10 cellular contexts compared by ENCODE assay signal in the genomic region with DNA sequence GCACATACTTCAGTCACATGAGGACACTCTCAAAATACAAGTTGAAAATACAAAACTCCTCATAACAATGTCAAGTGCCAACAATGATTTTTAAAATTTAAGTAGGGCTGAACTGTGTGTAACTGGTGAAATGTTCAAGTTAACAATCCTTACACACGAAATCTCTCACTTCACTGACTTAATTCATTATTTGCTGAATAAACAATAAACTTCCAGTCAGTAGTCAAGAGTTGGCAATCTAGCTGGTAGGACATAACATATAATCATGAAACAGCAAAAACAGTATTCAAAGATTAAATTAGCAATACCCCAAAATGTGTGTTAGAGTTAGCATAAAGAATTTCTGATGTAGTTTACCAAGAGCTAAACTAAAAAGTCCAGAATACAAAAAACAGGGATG. TPM values are rescaled to one million over a fixed set of nuclear protein-coding genes. Genes with fewer than 3 reads are reported as not detected.
A peak's percentile ranks its signal among the peaks of the same experiment; 100 is the strongest.
DNase-seq lines count a peak whose midpoint lies in the region; ATAC-seq, FAIRE-seq and TF ChIP-seq lines count a peak whose summit lies in the region.
"Had no signal": no experiment of that assay in that cellular context is flagged by ENCODE, and none has a peak within 500 bp of the region (broad histone marks: within the 10 kb centered on the region; RNA-seq: fewer than 3 reads in every experiment).

No MANE protein-coding gene starts in this region.

- H3K18ac ChIP-seq in H9 (ENCODE audit: insufficient read length, low read depth, low read length) = no peak overlapping the region

- H3K23me2 ChIP-seq in H9 (ENCODE audit: insufficient read length, low read depth, low read length, poor library complexity, severe bottlenecking) = peaks cover 15% of the 10 kb centered on the region

- no peaks in the 10 kb centered on the region for H3K27me3 Mint-ChIP-seq in H9 (ENCODE audit: low read depth)
- H3K27me3 Mint-ChIP-seq: dendritic cell treated with granulocyte-macrophage colony-stimulating factor and Interleukin-4, amounts not matched to agents 40 ng/mL and 50 ng/mL, for 4 days had no signal

- no peak for TF ChIP-seq POLR2A in endothelial cell of umbilical vein (IDR thresholded peaks at IDR 0.05; ENCODE audit: low read depth, low read length)

- H3K79me2 ChIP-seq in H9 (ENCODE audit: insufficient read depth, low read length) (peaks cover 16% of the 10 kb centered on the region; the same call in 1 of the 2 replicates), endothelial cell of umbilical vein (ENCODE audit: control insufficient read depth, insufficient read depth, low read length) (peaks cover 34% of the 10 kb centered on the region)

- no peak overlapping the region for H2BK5ac ChIP-seq in H9 (ENCODE audit: insufficient read length, low read length)

- no peak overlapping the region for H3K14ac ChIP-seq in H9 (ENCODE audit: insufficient read depth, low read length)

- FAIRE-seq in endothelial cell of umbilical vein (lab: Jason Lieb, UNC) = no peak

- peaks cover 0 to 2% of the 10 kb centered on the region in 2 experiments; a peak in 1 of 5 replicates for H3K9me3 Mint-ChIP-seq in H9
- H3K9me3 Mint-ChIP-seq: dendritic cell treated with granulocyte-macrophage colony-stimulating factor and Interleukin-4, amounts not matched to agents 40 ng/mL and 50 ng/mL, for 4 days had no signal

- H3K56ac ChIP-seq in H9 (ENCODE audit: insufficient read length, low read depth, low read length) = no peak overlapping the region

- H3K4me3 ChIP-seq in Panc1 (ENCODE audit: low read depth in 2 of 2, low read length in 2 of 2) = peak overlapping the region; percentile 71 to 95; a peak in 3 of 4 replicates
- peak overlapping the region in 1 of 3 experiments; percentile 99 for H3K4me3 ChIP-seq in endothelial cell of umbilical vein (replicated peaks in 1 of 3; ENCODE audit: insufficient read depth in 1 of 3, low read depth in 1 of 3, low read length in 3 of 3)
- H3K4me3 ChIP-seq in neuron (ENCODE audit: low read length) = peak overlapping the region; percentile 59

- H2AFZ ChIP-seq in H9 (ENCODE audit: low read length) (no peak overlapping the region), endothelial cell of umbilical vein (ENCODE audit: low read depth, low read length) (no peak overlapping the region), neuron (ENCODE audit: low read depth, low read length) (no peak overlapping the region)

- H3K9me3 ChIP-seq in H9 (ENCODE audit: control insufficient read depth, low read depth, low read length) (no peaks in the 10 kb centered on the region), Panc1 (ENCODE audit: control insufficient read depth, insufficient read depth, low read depth, low read length) (no peaks in the 10 kb centered on the region), endothelial cell of umbilical vein (replicated peaks; ENCODE audit: control insufficient read depth, insufficient read depth, low read length) (no peaks in the 10 kb centered on the region), neuron (ENCODE audit: low read length) (no peaks in the 10 kb centered on the region)
- H3K9me3 ChIP-seq: testis had no signal

- H2BK20ac ChIP-seq in H9 (ENCODE audit: low read depth, low read length, poor library complexity, severe bottlenecking) = no peak overlapping the region

- H3K9ac ChIP-seq in H9 (ENCODE audit: extremely low read depth, insufficient read length, low read length) (no peak overlapping the region), endothelial cell of umbilical vein (replicated peaks; ENCODE audit: extremely low read depth, insufficient read depth, low read length) (peak overlapping the region; percentile 96)

- no peak overlapping the region for H3K23ac ChIP-seq in H9 (ENCODE audit: insufficient read length, low read depth, low read length)

- ATAC-seq in Panc1 (no peak), GM18867 (IDR thresholded peaks at IDR 0.05; ENCODE audit: unreplicated experiment) (no peak)

- H3K27ac Mint-ChIP-seq in H9 = no peak overlapping the region

- POLR2A ChIA-PET in Panc1 (lab: Charles Lee) (no interaction called here), endothelial cell of umbilical vein (lab: Charles Lee) (interaction anchor here (3.0 kb wide), 1 partner anchor 33 kb away, joined by 23 read pairs; no protein-coding TSS in a partner anchor)

- H3K4me3 Mint-ChIP-seq in H9 = peak overlapping the region; percentile 96 to 99

- H3K4me1 ChIP-seq in H9 (ENCODE audit: insufficient read depth, low read length) (no peaks in the 10 kb centered on the region; the same call in 1 of the 2 replicates), Panc1 (ENCODE audit: control insufficient read depth, insufficient read depth, low read length) (peaks cover 16% of the 10 kb centered on the region), endothelial cell of umbilical vein (ENCODE audit: control insufficient read depth, extremely low read depth, insufficient read depth, low read length) (peaks cover 30% of the 10 kb centered on the region), neuron (ENCODE audit: insufficient read depth, low read length) (peaks cover 18% of the 10 kb centered on the region)

- no peaks in the 10 kb centered on the region for H4K20me1 ChIP-seq in H9 (ENCODE audit: control insufficient read depth, insufficient read depth, insufficient read length)
- no peaks in the 10 kb centered on the region for H4K20me1 ChIP-seq in endothelial cell of umbilical vein (replicated peaks; ENCODE audit: control insufficient read depth, extremely low read depth, insufficient read depth, low read length)

- H3K4me2 ChIP-seq in H9 (ENCODE audit: insufficient read depth, insufficient read length, low read length) (no peak overlapping the region), endothelial cell of umbilical vein (ENCODE audit: insufficient read depth, low read length) (peak overlapping the region; percentile 80)

- intact Hi-C loops in Panc1 (cut with micrococcal nuclease; ENCODE audit: unreplicated experiment) = loop anchor here (10.0 kb wide), 1 partner anchor 83 kb away; no protein-coding TSS in a partner anchor
- intact Hi-C loops in endothelial cell of umbilical vein (cut with micrococcal nuclease) = no loop called here

- BruUV-seq in Panc1 (replicated peaks; lab: Mats Ljungman, UMichigan) (no TSS peak), endothelial cell of umbilical vein (replicated peaks; lab: Mats Ljungman, UMichigan) (no TSS peak)

- H4K91ac ChIP-seq in H9 (ENCODE audit: insufficient read length, low read depth, low read length) = no peak overlapping the region

- no CpG with 5 or more reads among the region's 1 CpG for WGBS in H9 (ENCODE audit: extremely low coverage, insufficient read length, low lambda C conversion rate)

- H3K9me1 ChIP-seq in endothelial cell of umbilical vein (replicated peaks; ENCODE audit: control insufficient read depth, extremely low read depth, insufficient read depth, low read length) = no peaks in the 10 kb centered on the region

- in situ Hi-C loops in Panc1 (cut with HindIII; ENCODE audit: low pct_unique_long_range_greater_than_20kb, low sequenced_read_pairs) = no loop called here

- H3K36me3 ChIP-seq in Panc1 (ENCODE audit: control insufficient read depth, insufficient read depth, low read length) = peaks cover 10% of the 10 kb centered on the region
- H3K36me3 ChIP-seq in endothelial cell of umbilical vein (ENCODE audit: control insufficient read depth in 2 of 2, extremely low read depth in 1 of 2, insufficient read depth in 2 of 2, low read length in 2 of 2) = no peaks in the 10 kb centered on the region
- no peaks in the 10 kb centered on the region for H3K36me3 ChIP-seq in neuron (ENCODE audit: insufficient read depth, low read length)

- DNase-seq in H9 (no peak), Panc1 (ENCODE audit: low read depth, low spot score) (no peak), endothelial cell of umbilical vein (ENCODE audit: low read depth, low spot score) (peak; percentile 10), GM19240 (ENCODE audit: insufficient read length, low spot score) (no peak), NK-92 (lab: John Stamatoyannopoulos, UW; ENCODE audit: unreplicated experiment) (no peak)
- DNase-seq: MV-4-11, testis had no signal

- dilution Hi-C loops in endothelial cell of umbilical vein (cut with MboI; ENCODE audit: extremely low pct_ligation_motif_present, low sequenced_read_pairs) = no loop called here

- no peak overlapping the region for H4K5ac ChIP-seq in H9 (ENCODE audit: insufficient read length, low read depth, low read length)

- peaks cover 3% of the 10 kb centered on the region for H3K79me1 ChIP-seq in H9 (ENCODE audit: insufficient read depth, low read depth, low read length, poor library complexity, severe bottlenecking)

- peaks cover 0 to 9% (median 4%) of the 10 kb centered on the region in 3 experiments; a peak in 5 of 7 replicates for H3K36me3 Mint-ChIP-seq in H9 (ENCODE audit: insufficient read depth in 1 of 3, low read depth in 3 of 3)

- no peak for TF ChIP-seq CTCF in H9 (conservative IDR thresholded peaks at IDR 0.05)
- TF ChIP-seq CTCF in Panc1 (IDR thresholded peaks at IDR 0.05) = no peak
- no peak for TF ChIP-seq CTCF in endothelial cell of umbilical vein (IDR thresholded peaks at IDR 0.05; ENCODE audit: extremely low read depth in 1 of 2, insufficient read depth in 1 of 2, low read depth in 1 of 2, low read length in 2 of 2)

- no peak overlapping the region for H2BK15ac ChIP-seq in H9 (ENCODE audit: low read depth, low read length)

- H2BK120ac ChIP-seq in H9 (ENCODE audit: low read depth, low read length, poor library complexity, severe bottlenecking) = no peak overlapping the region

- H3K4me1 Mint-ChIP-seq in H9 = peaks cover 35 to 37% of the 10 kb centered on the region in 2 experiments

- no peak overlapping the region for H2BK12ac ChIP-seq in H9 (ENCODE audit: insufficient read length, low read depth, low read length)

- no peak overlapping the region for H2AK5ac ChIP-seq in H9 (ENCODE audit: insufficient read length, low read length)

- no peak overlapping the region for H3T11ph ChIP-seq in H9 (ENCODE audit: low read length)

- H3K4ac ChIP-seq in H9 (ENCODE audit: low read depth, low read length) = no peak overlapping the region

- no peaks in the 10 kb centered on the region for H3K27me3 ChIP-seq in H9 (ENCODE audit: insufficient read depth, low read length)
- H3K27me3 ChIP-seq in Panc1 (ENCODE audit: control insufficient read depth, insufficient read depth, low read length) = no peaks in the 10 kb centered on the region
- no peaks in the 10 kb centered on the region for H3K27me3 ChIP-seq in endothelial cell of umbilical vein (ENCODE audit: control insufficient read depth in 2 of 2, insufficient read depth in 2 of 2, low read length in 2 of 2)
- H3K27me3 ChIP-seq in neuron (ENCODE audit: insufficient read depth, low read length) = no peaks in the 10 kb centered on the region
- H3K27me3 ChIP-seq: testis had no signal

- CTCF ChIA-PET in Panc1 (lab: Charles Lee) (no interaction called here), endothelial cell of umbilical vein (lab: Charles Lee) (interaction anchor here (0.7 to 3.8 kb wide), 5 partner anchors 26 to 46 kb away, joined by 3 to 31 read pairs (median 6); no protein-coding TSS in a partner anchor)

- H4K8ac ChIP-seq in H9 (replicated peaks; ENCODE audit: insufficient read length, low read depth, low read length) = no peak overlapping the region

- H3K27ac ChIP-seq in H9 (ENCODE audit: insufficient read length, low read depth, low read length) = no peak overlapping the region
- H3K27ac ChIP-seq in Panc1 (ENCODE audit: low read length) = peak overlapping the region; percentile 92
- peak overlapping the region; percentile 89 for H3K27ac ChIP-seq in endothelial cell of umbilical vein (ENCODE audit: insufficient read depth, low read depth, low read length)

RNA-seq across cellular contexts. Expression of a gene that starts 1.9 kb away (rescaled TPM):
- total RNA-seq in H9 (2021) (7.5 and 7.7 TPM in 2 replicates), Panc1 (2021; ENCODE audit: unreplicated experiment) (4.5 TPM), endothelial cell of umbilical vein (12.3 and 14.7 TPM in 2 replicates)
- 3.9 TPM for polyA plus RNA-seq in Panc1 (2012; ENCODE audit: insufficient read length)
- polyA plus RNA-seq in endothelial cell of umbilical vein = 6.7 and 7.8 TPM in 2 replicates
- polyA plus RNA-seq in endothelial cell of umbilical vein (2011; cell fraction: cytosol; rRNA removed) = 8.2 and 8.7 TPM in 2 replicates
- polyA plus RNA-seq in endothelial cell of umbilical vein (2011; cell fraction: nucleus; rRNA removed) = 6.9 and 7.7 TPM in 2 replicates
- polyA plus RNA-seq in endothelial cell of umbilical vein (2012) = 8.3 and 10.4 TPM in 2 replicates
- polyA minus RNA-seq in endothelial cell of umbilical vein = 11.3 and 12.8 TPM in 2 replicates
- 6.7 TPM for polyA minus RNA-seq in endothelial cell of umbilical vein (2011; cell fraction: cytosol; rRNA and poly(A)+ RNA removed)
- polyA minus RNA-seq in endothelial cell of umbilical vein (2011; cell fraction: nucleus; rRNA and poly(A)+ RNA removed) = 10.3 and 12.6 TPM in 2 replicates
